Comparison of ENCODE assay signal across 14 cellular contexts in the genomic region with DNA sequence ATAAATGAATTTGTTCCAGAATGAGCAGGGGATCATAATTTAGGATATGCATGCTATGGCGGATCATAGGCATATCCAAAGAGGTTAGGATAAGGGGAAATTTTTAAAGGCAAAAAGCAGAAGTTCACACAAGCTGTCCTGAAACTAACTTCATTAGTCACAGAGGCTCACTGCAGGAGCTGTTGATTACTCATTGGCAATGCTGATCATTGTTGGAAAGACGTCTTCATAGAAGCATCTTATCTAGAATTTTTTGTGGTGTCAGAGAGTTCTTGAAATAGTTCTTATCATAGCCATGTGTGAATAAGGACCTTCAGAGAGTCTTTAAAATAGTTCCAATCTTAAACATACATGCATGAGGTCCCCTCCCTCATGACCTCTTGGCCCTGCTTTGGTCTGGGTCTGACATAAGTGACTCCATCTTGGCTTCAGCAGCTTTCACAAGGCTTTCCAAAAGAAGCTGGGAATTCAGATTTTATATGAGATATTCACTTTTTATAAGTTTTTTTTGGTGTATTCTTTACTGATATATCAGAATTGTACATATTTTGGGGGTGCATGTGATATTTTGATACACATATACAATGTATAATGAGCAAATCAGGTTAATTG.
DNase-seq lines count a peak whose midpoint lies in the region; ATAC-seq, FAIRE-seq and TF ChIP-seq lines count a peak whose summit lies in the region.
"Had no signal": no experiment of that assay in that cellular context is flagged by ENCODE, and none has a peak within 500 bp of the region (broad histone marks: within the 10 kb centered on the region; RNA-seq: fewer than 3 reads in every experiment).

No MANE protein-coding gene starts in this region.

- H3K4me3 ChIP-seq in fibroblast of mammary gland (ENCODE audit: control insufficient read depth, low read depth, low read length) = no peak overlapping the region

- no peak for TF ChIP-seq CTCF in fibroblast of mammary gland (conservative IDR thresholded peaks at IDR 0.05; ENCODE audit: control insufficient read depth, insufficient read depth, low read depth, low read length)

- peak; percentile 91 for ATAC-seq in GM18499 (IDR thresholded peaks at IDR 0.05; ENCODE audit: insufficient read depth, unreplicated experiment)
- ATAC-seq: natural killer cell, Right ventricle myocardium inferior had no signal

- DNase-seq in HCEC 1CT (peak; percentile 11), MV-4-11 (lab: John Stamatoyannopoulos, UW) (peak; percentile 82), fibroblast of mammary gland (ENCODE audit: low read depth) (peak; percentile 29), GDM1 (lab: John Stamatoyannopoulos, UW) (no peak), HTR-8/SVneo (ENCODE audit: insufficient read length, low spot score) (no peak), NCI-H524 treated with DMSO at 0.1 percent for 48 hours (lab: John Stamatoyannopoulos, UW) (no peak)
- no peak for DNase-seq in stimulated activated CD4-positive, alpha-beta T cell treated with anti-CD3 and anti-CD28 coated beads, Interleukin-4, amount 100 ng/mL, for 24 hours
- DNase-seq: CD8-positive, alpha-beta memory T cell; cortex of kidney; natural killer cell; NCI-H2227 treated with DMSO at 0.1 percent for 48 hours had no signal

- no peak for FAIRE-seq in HTR-8/SVneo (lab: Jason Lieb, UNC)
- FAIRE-seq: frontal cortex had no signal

Comparison
In these comparisons a context has a peak if more than half of its experiments do, and no peak if none do; other contexts are left out.
1. DNase-seq: peak in HCEC 1CT (single experiment), MV-4-11 (single experiment) and fibroblast of mammary gland (single experiment); none in stimulated activated CD4-positive, alpha-beta T cell treated with anti-CD3 and anti-CD28 coated beads, Interleukin-4, amount 100 ng/mL, for 24 hours (single experiment), GDM1 (single experiment), HTR-8/SVneo (single experiment) and NCI-H524 treated with DMSO at 0.1 percent for 48 hours (single experiment).